10 cellular contexts compared by ENCODE assay signal in genomic region chr1:84862810-84863251, GRCh38. TPM values are rescaled to one million over a fixed set of nuclear protein-coding genes. Genes with fewer than 3 reads are reported as not detected.
DNase-seq lines count a peak whose midpoint lies in the region; ATAC-seq and TF ChIP-seq lines count a peak whose summit lies in the region.
"Had no signal": no experiment of that assay in that cellular context is flagged by ENCODE, and none has a peak within 500 bp of the region (broad histone marks: within the 10 kb centered on the region; RNA-seq: fewer than 3 reads in every experiment).

No MANE protein-coding gene starts in this region.

- peak overlapping the region; percentile 57 to 74 for H3K4me3 Mint-ChIP-seq in stimulated activated naive CD8-positive, alpha-beta T cell treated with anti-CD3 and anti-CD28 coated beads, Interleukin-15, amount 100 ng/mL, for 72 hours

- no peaks in the 10 kb centered on the region for H3K9me3 Mint-ChIP-seq in stimulated activated naive CD8-positive, alpha-beta T cell treated with anti-CD3 and anti-CD28 coated beads, Interleukin-15, amount 100 ng/mL, for 72 hours

- intact Hi-C loops in lower leg skin (cut with DNase I; ENCODE audit: low total_unique reads), result no loop called here

- H3K27me3 Mint-ChIP-seq in stimulated activated naive CD8-positive, alpha-beta T cell treated with anti-CD3 and anti-CD28 coated beads, Interleukin-15, amount 100 ng/mL, for 72 hours, result no peaks in the 10 kb centered on the region

- peak; percentile 89 for ATAC-seq in HG03354 (IDR thresholded peaks at IDR 0.05; ENCODE audit: poor library complexity, severe bottlenecking, unreplicated experiment)
- ATAC-seq in stimulated activated naive CD8-positive, alpha-beta T cell treated with anti-CD3 and anti-CD28 coated beads, Interleukin-15, amount 100 ng/mL, for 72 hours, result peak; percentile 91
- ATAC-seq: K562 had no signal

- TF ChIP-seq POLR2A in lower leg skin (IDR thresholded peaks at IDR 0.05), result no peak

- H3K4me1 Mint-ChIP-seq in stimulated activated naive CD8-positive, alpha-beta T cell treated with anti-CD3 and anti-CD28 coated beads, Interleukin-15, amount 100 ng/mL, for 72 hours, result peaks cover 54% of the 10 kb centered on the region

- WGBS in lower leg skin, 2 donors, result 63 to 74% methylated on average over 5 of the region's 5 CpGs

- DNase-seq in activated gamma-delta T cell treated with Interleukin-2 at 50 U/mL for 16 hours (peak; percentile 51), activated gamma-delta T cell (lab: John Stamatoyannopoulos, UW) (no peak), NCI-H526 treated with DMSO at 0.1 percent for 48 hours (lab: John Stamatoyannopoulos, UW) (no peak), lower leg skin (ENCODE audit: low spot score in 2 of 2) (no peak), HuH-7.5 (ENCODE audit: low spot score) (no peak)
- DNase-seq in activated effector memory CD4-positive, alpha-beta T cell treated with Interleukin-2 at 50 U/mL for 16 hours, result peak; percentile 19
- peak; percentile 56 to 66 for DNase-seq in stimulated activated naive CD8-positive, alpha-beta T cell treated with anti-CD3 and anti-CD28 coated beads, Interleukin-15, amount 100 ng/mL, for 72 hours
- DNase-seq: midbrain had no signal

- TF ChIP-seq CTCF in lower leg skin (IDR thresholded peaks at IDR 0.05), result no peak

- no peak overlapping the region for H3K4me3 ChIP-seq in lower leg skin (ENCODE audit: low read depth, poor library complexity, severe bottlenecking)
- H3K4me3 ChIP-seq: K562 had no signal

- H3K27ac Mint-ChIP-seq in stimulated activated naive CD8-positive, alpha-beta T cell treated with anti-CD3 and anti-CD28 coated beads, Interleukin-15, amount 100 ng/mL, for 72 hours, result peak overlapping the region; percentile 41 to 87

RNA-seq across cellular contexts. Expression of gene LPAR3, which starts 30.2 kb away (rescaled TPM):
- total RNA-seq in lower leg skin, result 10 to 100 TPM; 13.0 to 19.0 (median 14.5) TPM

Comparison
In these comparisons a context has a peak if more than half of its experiments do, and no peak if none do; other contexts are left out.
1. DNase-seq: peak in activated gamma-delta T cell treated with Interleukin-2 at 50 U/mL for 16 hours (single experiment), activated effector memory CD4-positive, alpha-beta T cell treated with Interleukin-2 at 50 U/mL for 16 hours (single experiment) and stimulated activated naive CD8-positive, alpha-beta T cell treated with anti-CD3 and anti-CD28 coated beads, Interleukin-15, amount 100 ng/mL, for 72 hours (2 of 2); none in activated gamma-delta T cell (single experiment), NCI-H526 treated with DMSO at 0.1 percent for 48 hours (single experiment), lower leg skin (0 of 2) and HuH-7.5 (single experiment).